Comparison of ENCODE assay signal across 14 cellular contexts in genomic region chr12:12979151-12979550, GRCh38. TPM values are rescaled to one million over a fixed set of nuclear protein-coding genes. Genes with fewer than 3 reads are reported as not detected.
A peak's percentile ranks its signal among the peaks of the same experiment; 100 is the strongest.
DNase-seq lines count a peak whose midpoint lies in the region; ATAC-seq and TF ChIP-seq lines count a peak whose summit lies in the region.
"Had no signal": no experiment of that assay in that cellular context is flagged by ENCODE, and none has a peak within 500 bp of the region (broad histone marks: within the 10 kb centered on the region; RNA-seq: fewer than 3 reads in every experiment).

No MANE protein-coding gene starts in this region.

- H2BK120ac ChIP-seq in trophoblast cell (ENCODE audit: insufficient read depth, low read length, poor library complexity) = no peak overlapping the region

- no peak overlapping the region for H2BK12ac ChIP-seq in trophoblast cell (ENCODE audit: low read length)

- H3K27ac ChIP-seq in AG04450 (ENCODE audit: low read depth, low read length) (peak overlapping the region; percentile 98), trophoblast cell (ENCODE audit: low read depth, low read length) (no peak overlapping the region)

- no peak overlapping the region for H3K9ac ChIP-seq in trophoblast cell (ENCODE audit: low read length)

- no peak overlapping the region for H4K8ac ChIP-seq in trophoblast cell (ENCODE audit: low read depth, low read length)

- H3K4me1 ChIP-seq in trophoblast cell (ENCODE audit: control insufficient read depth in 1 of 2, insufficient read depth in 2 of 2, low read length in 2 of 2) = peaks cover 10 to 15% of the 10 kb centered on the region in 2 experiments

- peak overlapping the region; percentile 25; the same call in 1 of the 2 replicates for H3K4me3 ChIP-seq in AG04450 (ENCODE audit: low read depth, low read length)
- H3K4me3 ChIP-seq in trophoblast cell (ENCODE audit: low read depth, low read length) = no peak overlapping the region
- H3K4me3 ChIP-seq: heart right ventricle had no signal

- no peak for ATAC-seq in GM19397 (IDR thresholded peaks at IDR 0.05; ENCODE audit: unreplicated experiment)
- ATAC-seq in GM19452 (IDR thresholded peaks at IDR 0.05; ENCODE audit: unreplicated experiment) = no peak

- H3K9me3 ChIP-seq in AG04450 (ENCODE audit: control insufficient read depth, insufficient read depth, low read length) (no peaks in the 10 kb centered on the region), trophoblast cell (ENCODE audit: insufficient read depth, low read depth, low read length) (no peaks in the 10 kb centered on the region)
- H3K9me3 ChIP-seq: heart right ventricle had no signal

- no peaks in the 10 kb centered on the region for H3K79me2 ChIP-seq in trophoblast cell (ENCODE audit: control insufficient read depth, insufficient read depth, low read length, poor library complexity)

- no peak overlapping the region for H3K14ac ChIP-seq in trophoblast cell (ENCODE audit: low read length)

- H3K27me3 ChIP-seq in AG04450 (ENCODE audit: control insufficient read depth, insufficient read depth, low read length) (no peaks in the 10 kb centered on the region), trophoblast cell (ENCODE audit: insufficient read depth, low read length) (no peaks in the 10 kb centered on the region)
- H3K27me3 ChIP-seq: heart right ventricle had no signal

- no peak overlapping the region for H2BK5ac ChIP-seq in trophoblast cell (ENCODE audit: low read depth, low read length, poor library complexity)

- DNase-seq in AG04450 (ENCODE audit: low read depth, low spot score) (no peak), amniotic epithelial cell (ENCODE audit: low read depth) (peak; percentile 87), fibroblast of gingiva (ENCODE audit: low read depth) (peak; percentile 25), trophoblast cell (peak; percentile 67 to 96), NCI-H2196 treated with DMSO at 0.1 percent for 48 hours (lab: John Stamatoyannopoulos, UW; ENCODE audit: unreplicated experiment) (no peak), NAMALWA (ENCODE audit: low spot score) (no peak)
- DNase-seq: activated B cell treated with CpG ODN at 0.5 μM for 24 hours; activated effector memory CD4-positive, alpha-beta T cell treated with Interleukin-2 at 50 U/mL for 16 hours; kidney; NCI-H1436 treated with DMSO at 0.1 percent for 48 hours; stimulated activated CD4-positive, alpha-beta T cell treated with anti-CD3 and anti-CD28 coated beads, Interleukin-12 subunit alpha, Interleukin-12 subunit beta, amount 100 ng/mL, for 4 hours had no signal

- no peak overlapping the region for H3K23ac ChIP-seq in trophoblast cell (ENCODE audit: low read length)

- CTCF ChIA-PET in AG04450 (lab: Charles Lee) = interaction anchor here (1.0 to 11.5 kb wide), 5 partner anchors 10 to 233 kb away, joined by 4 to 123 read pairs (median 6); no protein-coding TSS in a partner anchor

- H2AFZ ChIP-seq in trophoblast cell (ENCODE audit: insufficient read depth, low read length, poor library complexity) = no peak overlapping the region

- no peak overlapping the region for H3K18ac ChIP-seq in trophoblast cell (ENCODE audit: low read length)

- POLR2A ChIA-PET in AG04450 (lab: Yijun Ruan, JAX) = interaction anchor here (1.2 to 1.3 kb wide), 2 partner anchors 14 to 244 kb away, joined by 3 read pairs; no protein-coding TSS in a partner anchor

- no CpG with 5 or more reads among the region's 4 CpGs for WGBS in trophoblast cell (ENCODE audit: extremely low coverage, insufficient coverage, insufficient read length)

- no peak overlapping the region for H3K4me2 ChIP-seq in trophoblast cell (ENCODE audit: low read length)

- no peak overlapping the region for H4K91ac ChIP-seq in trophoblast cell (ENCODE audit: low read depth, low read length)

- TF ChIP-seq CTCF in AG04450 (IDR thresholded peaks at IDR 0.05; ENCODE audit: low read depth, low read length) = no peak

- no peak overlapping the region for H3K4ac ChIP-seq in trophoblast cell (ENCODE audit: low read depth, low read length)

- H4K12ac ChIP-seq in trophoblast cell (ENCODE audit: low read depth, low read length) = no peak overlapping the region

- H3K79me1 ChIP-seq in trophoblast cell (ENCODE audit: low read length) = no peaks in the 10 kb centered on the region

- H3K36me3 ChIP-seq in trophoblast cell (ENCODE audit: control insufficient read depth in 1 of 2, insufficient read depth in 2 of 2, low read length in 2 of 2) = peaks cover 16 to 31% of the 10 kb centered on the region in 2 experiments

- no peak overlapping the region for H2AK5ac ChIP-seq in trophoblast cell (ENCODE audit: low read length)

RNA-seq across cellular contexts. Expression of gene HEBP1, which starts 20.9 kb away (rescaled TPM):
- polyA plus RNA-seq in AG04450 (2011; rRNA removed) = 57.7 and 76.3 TPM in 2 replicates
- 51.4 and 68.3 TPM in 2 replicates for polyA minus RNA-seq in AG04450 (2011; rRNA and poly(A)+ RNA removed)
- polyA plus RNA-seq in trophoblast cell (2013) = 84.9 and 94.4 TPM in 2 replicates

RNA-seq across cellular contexts. Expression of gene GPRC5D, which starts 27.2 kb away (rescaled TPM):
- not detected in 2 replicates for polyA plus RNA-seq in AG04450 (2011; rRNA removed)
- not detected in 2 replicates for polyA minus RNA-seq in AG04450 (2011; rRNA and poly(A)+ RNA removed)
- not detected in 2 replicates for polyA plus RNA-seq in trophoblast cell (2013)

Comparison
In these comparisons a context has a peak if more than half of its experiments do, and no peak if none do; other contexts are left out.
1. DNase-seq: peak in amniotic epithelial cell (single experiment), fibroblast of gingiva (single experiment) and trophoblast cell (2 of 2); none in AG04450 (single experiment), NCI-H2196 treated with DMSO at 0.1 percent for 48 hours (single experiment) and NAMALWA (single experiment).